Comparison of ENCODE assay signal across 8 cellular contexts in genomic region chr1:16012590-16013219, GRCh38. TPM values are rescaled to one million over a fixed set of nuclear protein-coding genes. Genes with fewer than 3 reads are reported as not detected.
DNase-seq lines count a peak whose midpoint lies in the region; ATAC-seq, FAIRE-seq and TF ChIP-seq lines count a peak whose summit lies in the region.

No MANE protein-coding gene starts in this region.

- no TSS peak for BruUV-seq in mammary epithelial cell (replicated peaks; lab: Mats Ljungman, UMichigan)

- no peaks in the 10 kb centered on the region for H3K27me3 ChIP-seq in mammary epithelial cell (ENCODE audit: insufficient read depth, low read length)

- TF ChIP-seq RAD21 in A549 (conservative IDR thresholded peaks at IDR 0.05 in 1 of 2, IDR thresholded peaks at IDR 0.05 in 1 of 2): peak; percentile 29 to 33; a peak in 2 of 5 replicates

- no peaks in the 10 kb centered on the region for H3K36me3 ChIP-seq in mammary epithelial cell (ENCODE audit: insufficient read depth, low read length)

- no peaks in the 10 kb centered on the region for H4K20me1 ChIP-seq in mammary epithelial cell (ENCODE audit: insufficient read depth, low read length)

- no peak overlapping the region for H3K9ac ChIP-seq in mammary epithelial cell (ENCODE audit: insufficient read depth, low read length)

- TF ChIP-seq POLR2A in A549 (IDR thresholded peaks at IDR 0.05; ENCODE audit: low read length): no peak

- dilution Hi-C loops in mammary epithelial cell (cut with HindIII; ENCODE audit: low sequenced_read_pairs): no loop called here

- DNase-seq in A549 (ENCODE audit: low read depth in 1 of 2, low spot score in 1 of 2) (peak; percentile 21 to 40), RCC 7860 (ENCODE audit: low spot score) (peak; percentile 41), mammary epithelial cell (no peak), left colon (peak; percentile 66 to 73)
- DNase-seq in stimulated activated CD4-positive, alpha-beta T cell treated with anti-CD3 and anti-CD28 coated beads, TNF-alpha, amount 100 ng/mL, for 4 hours (ENCODE audit: low read depth in 3 of 3): peak in 2 of 3 experiments; percentile 5 to 25

- TF ChIP-seq CTCF in A549 (IDR thresholded peaks at IDR 0.05) (0 out of 3 replicates have a peak, but pooled peaks have one; percentile 15), mammary epithelial cell (conservative IDR thresholded peaks at IDR 0.05 in 1 of 2, IDR thresholded peaks at IDR 0.05 in 1 of 2; ENCODE audit: extremely low read depth in 1 of 2, insufficient read depth in 1 of 2, low read depth in 1 of 2, low read length in 2 of 2) (peak in 1 of 2 donors; percentile 7)

- intact Hi-C loops in mammary epithelial cell (cut with micrococcal nuclease): loop anchor here (1.0 kb wide), 1 partner anchor 44 kb away; no protein-coding TSS in a partner anchor
- intact Hi-C loops in left colon (cut with DNase I, micrococcal nuclease): no loop called here

- peak overlapping the region; percentile 82 for H3K4me2 ChIP-seq in A549
- peak overlapping the region; percentile 66 for H3K4me2 ChIP-seq in mammary epithelial cell (ENCODE audit: insufficient read depth, low read depth, low read length)

- H3K79me2 ChIP-seq in mammary epithelial cell (ENCODE audit: insufficient read depth, low read length): no peaks in the 10 kb centered on the region

- FAIRE-seq in A549 (lab: Jason Lieb, UNC) (no peak), RCC 7860 (lab: Jason Lieb, UNC) (no peak)

- H3K27ac ChIP-seq in A549: peak overlapping the region; percentile 84 to 96
- no peak overlapping the region for H3K27ac ChIP-seq in mammary epithelial cell (ENCODE audit: insufficient read depth, low read depth, low read length)

- H3K4me1 ChIP-seq in A549: peaks cover 32% of the 10 kb centered on the region
- H3K4me1 ChIP-seq in mammary epithelial cell (ENCODE audit: insufficient read depth, low read length): peaks cover 20% of the 10 kb centered on the region

- WGBS in A549 (ENCODE audit: missing lambda C conversion rate): 21% methylated on average over 4 of the region's 36 CpGs
- 24% methylated on average over 9 of the region's 36 CpGs for WGBS in mammary epithelial cell (ENCODE audit: low coverage, missing lambda C conversion rate)

- H3K9me3 ChIP-seq in A549: no peaks in the 10 kb centered on the region
- no peaks in the 10 kb centered on the region for H3K9me3 ChIP-seq in mammary epithelial cell (replicated peaks; ENCODE audit: insufficient read depth, low read length)

- peak; percentile 25 to 30; a peak in 5 of 6 replicates for ATAC-seq in A549
- peak; percentile 36 for ATAC-seq in GM19463 (IDR thresholded peaks at IDR 0.05; ENCODE audit: unreplicated experiment)
- peak; percentile 65 for ATAC-seq in left colon
- ATAC-seq in GM18498 (IDR thresholded peaks at IDR 0.05; ENCODE audit: unreplicated experiment): no peak
- no peak for ATAC-seq in HG02610 (IDR thresholded peaks at IDR 0.05; ENCODE audit: unreplicated experiment)

- H3K4me3 ChIP-seq in A549: peak overlapping the region; percentile 45
- H3K4me3 ChIP-seq in mammary epithelial cell (replicated peaks in 1 of 3; ENCODE audit: insufficient read depth in 1 of 3, low read depth in 2 of 3, low read length in 3 of 3): peak overlapping the region in 1 of 3 experiments; percentile 4

- CTCF ChIA-PET in A549 (lab: Yijun Ruan, JAX): interaction anchor here (0.9 to 3.9 kb wide), 7 partner anchors 11 to 232 kb away, joined by 3 to 37 read pairs (median 4); no protein-coding TSS in a partner anchor
- CTCF ChIA-PET in mammary epithelial cell (lab: Charles Lee; ENCODE audit: low non-redundant PET): no interaction called here

- no peak for TF ChIP-seq EP300 in A549 (IDR thresholded peaks at IDR 0.05)

- in situ Hi-C loops in mammary epithelial cell (cut with MboI; ENCODE audit: low sequenced_read_pairs in 2 of 2): no loop called here

- POLR2A ChIA-PET in A549 (lab: Yijun Ruan, JAX): interaction anchor here (0.9 kb wide), 1 partner anchor 33 kb away, joined by 5 read pairs; no protein-coding TSS in a partner anchor

- peak overlapping the region; percentile 47 for H2AFZ ChIP-seq in mammary epithelial cell (ENCODE audit: low read depth, low read length)

TF ChIP-seq in A549, 52 proteins besides CTCF, POLR2A, EP300 and RAD21:
- peak; percentile 30; the same call in 2 of the 3 replicates for TF ChIP-seq SMC3 (IDR thresholded peaks at IDR 0.05)
- TF ChIP-seq HMGXB4 (CRISPR knock-in tag; IDR thresholded peaks at IDR 0.05; ENCODE audit: borderline replicate concordance): no peak
- TF ChIP-seq TP53 (CRISPR knock-in tag; IDR thresholded peaks at IDR 0.05): no peak
- TF ChIP-seq HEYL (CRISPR knock-in tag; IDR thresholded peaks at IDR 0.05): no peak
- TF ChIP-seq JUN (IDR thresholded peaks at IDR 0.05): 0 out of 5 replicates have a peak, but pooled peaks of 1 of the 2 experiments have one; percentile 18
- peak; percentile 5 for TF ChIP-seq ZFP36 (IDR thresholded peaks at IDR 0.05; ENCODE audit: borderline replicate concordance, partially characterized antibody)
- no peak for TF ChIP-seq KDM5A (IDR thresholded peaks at IDR 0.05)
- TF ChIP-seq SREBF2 (IDR thresholded peaks at IDR 0.05): no peak
- no peak for TF ChIP-seq EHF (CRISPR knock-in tag; IDR thresholded peaks at IDR 0.05)
- no peak for TF ChIP-seq RCOR1 (IDR thresholded peaks at IDR 0.05; ENCODE audit: low read depth, low read length)
- TF ChIP-seq BHLHE40 (IDR thresholded peaks at IDR 0.05; ENCODE audit: low read depth, low read length): no peak
- no peak for TF ChIP-seq CHD2 (IDR thresholded peaks at IDR 0.05; ENCODE audit: low read length, partially characterized antibody)

RNA-seq across cellular contexts. Expression of gene HSPB7, which starts 5.1 kb away (rescaled TPM):
- polyA plus RNA-seq in A549 (2011; rRNA removed) (not detected in 2 replicates), A549 (2017; fragmentation: RNase III; extraction: RNeasy Plus Mini Kit Qiagen cat#74134 plus additional on column Dnase treatment) (not detected in 3 replicates), mammary epithelial cell (not detected)
- not detected in 2 replicates for polyA plus RNA-seq in A549 (2012; cell fraction: cytosol; rRNA removed)
- polyA plus RNA-seq in A549 (2012; cell fraction: nucleus; rRNA removed): not detected in 2 replicates
- not detected in 2 replicates for polyA minus RNA-seq in A549 (2011; rRNA and poly(A)+ RNA removed)
- total RNA-seq in mammary epithelial cell (under 1 TPM in 1 of 2 donors, not detected in 1; 0.17 TPM), left colon (10 to 100 TPM in 1 of 2 donors, under 1 TPM in 1; 0.73 to 17.6 TPM)
- not detected for polyA minus RNA-seq in mammary epithelial cell

RNA-seq across cellular contexts. Expression of gene SRARP, which starts 8.7 kb away (rescaled TPM):
- polyA plus RNA-seq in A549 (2011; rRNA removed) (not detected in 2 replicates), A549 (2017; fragmentation: RNase III; extraction: RNeasy Plus Mini Kit Qiagen cat#74134 plus additional on column Dnase treatment) (0.03 TPM in 1 of 3 replicates, not detected in the others), mammary epithelial cell (not detected)
- polyA plus RNA-seq in A549 (2012; cell fraction: cytosol; rRNA removed): not detected in 2 replicates
- polyA plus RNA-seq in A549 (2012; cell fraction: nucleus; rRNA removed): 0.02 TPM in 1 of 2 replicates, not detected in the other
- not detected in 2 replicates for polyA minus RNA-seq in A549 (2011; rRNA and poly(A)+ RNA removed)
- total RNA-seq in mammary epithelial cell (not detected), left colon (not detected)
- polyA minus RNA-seq in mammary epithelial cell: not detected

RNA-seq across cellular contexts. Expression of gene CLCNKA, which starts 9.1 kb away (rescaled TPM):
- polyA plus RNA-seq in A549 (2011; rRNA removed): not detected in 2 replicates
- 0.01 TPM in 1 of 2 replicates, not detected in the other for polyA plus RNA-seq in A549 (2012; cell fraction: cytosol; rRNA removed)
- polyA plus RNA-seq in A549 (2012; cell fraction: nucleus; rRNA removed): 0.12 and 0.26 TPM in 2 replicates
- 0.05 to 0.07 TPM (median 0.06 TPM) in 3 replicates for polyA plus RNA-seq in A549 (2017; fragmentation: RNase III; extraction: RNeasy Plus Mini Kit Qiagen cat#74134 plus additional on column Dnase treatment)
- polyA minus RNA-seq in A549 (2011; rRNA and poly(A)+ RNA removed): not detected in 2 replicates
- total RNA-seq in mammary epithelial cell: not detected
- not detected for polyA plus RNA-seq in mammary epithelial cell
- polyA minus RNA-seq in mammary epithelial cell: not detected
- 1 to 10 TPM in 1 of 2 donors, under 1 TPM in 1; 0.73 to 1.7 TPM for total RNA-seq in left colon

RNA-seq across cellular contexts. Expression of gene CLCNKB, which starts 30.9 kb away (rescaled TPM):
- polyA plus RNA-seq in A549 (2011; rRNA removed): 0.11 and 0.14 TPM in 2 replicates
- 0.04 and 0.07 TPM in 2 replicates for polyA plus RNA-seq in A549 (2012; cell fraction: cytosol; rRNA removed)
- 0.39 and 0.41 TPM in 2 replicates for polyA plus RNA-seq in A549 (2012; cell fraction: nucleus; rRNA removed)
- 0.07 to 0.18 TPM (median 0.08 TPM) in 3 replicates for polyA plus RNA-seq in A549 (2017; fragmentation: RNase III; extraction: RNeasy Plus Mini Kit Qiagen cat#74134 plus additional on column Dnase treatment)
- not detected in 2 replicates for polyA minus RNA-seq in A549 (2011; rRNA and poly(A)+ RNA removed)
- not detected for total RNA-seq in mammary epithelial cell
- polyA plus RNA-seq in mammary epithelial cell: 0.02 TPM
- not detected for polyA minus RNA-seq in mammary epithelial cell
- total RNA-seq in left colon: under 1 TPM in 1 of 2 donors, not detected in 1; 0.14 TPM

RNA-seq across cellular contexts. Expression of gene ZBTB17, which starts 36.8 kb away (rescaled TPM):
- polyA plus RNA-seq in A549 (2011; rRNA removed) (13.8 and 14.9 TPM in 2 replicates), A549 (2017; fragmentation: RNase III; extraction: RNeasy Plus Mini Kit Qiagen cat#74134 plus additional on column Dnase treatment) (14.1 to 17.6 TPM (median 16.5 TPM) in 3 replicates), mammary epithelial cell (25.2 TPM)
- 25.2 and 31.8 TPM in 2 replicates for polyA plus RNA-seq in A549 (2012; cell fraction: cytosol; rRNA removed)
- 90.2 and 116 TPM in 2 replicates for polyA plus RNA-seq in A549 (2012; cell fraction: nucleus; rRNA removed)
- 19.2 and 28.2 TPM in 2 replicates for polyA minus RNA-seq in A549 (2011; rRNA and poly(A)+ RNA removed)
- total RNA-seq in mammary epithelial cell (10 to 100 TPM; 26.2 to 36.6 TPM), left colon (10 to 100 TPM; 29.1 to 30.0 TPM)
- 13.7 TPM for polyA minus RNA-seq in mammary epithelial cell

Comparison
In these comparisons a context has a peak if more than half of its experiments do, and no peak if none do; other contexts are left out.
1. ATAC-seq: peak in A549 (2 of 2), GM19463 (single experiment) and left colon (single experiment); none in GM18498 (single experiment) and HG02610 (single experiment).